In genomic region chr11:117482881-117483280, GRCh38 we compare ENCODE assay signal across 16 cellular contexts.
A peak's percentile ranks its signal among the peaks of the same experiment; 100 is the strongest.
DNase-seq lines count a peak whose midpoint lies in the region; ATAC-seq and TF ChIP-seq lines count a peak whose summit lies in the region.
"Had no signal": no experiment of that assay in that cellular context is flagged by ENCODE, and none has a peak within 500 bp of the region (broad histone marks: within the 10 kb centered on the region; RNA-seq: fewer than 3 reads in every experiment).

No MANE protein-coding gene starts in this region.

- no peaks in the 10 kb centered on the region for H3K79me1 ChIP-seq in mesendoderm (ENCODE audit: low read length)

- no peaks in the 10 kb centered on the region for H3F3A ChIP-seq in neural cell (ENCODE audit: insufficient read depth, low read length, poor library complexity, severe bottlenecking)

- no peaks in the 10 kb centered on the region; the same call in 1 of the 2 replicates for H3K27me3 Mint-ChIP-seq in WTC11 (ENCODE audit: low read depth)

- no peaks in the 10 kb centered on the region for H3K79me2 ChIP-seq in neural cell (replicated peaks; ENCODE audit: insufficient read depth, low read length)
- no peaks in the 10 kb centered on the region for H3K79me2 ChIP-seq in mesendoderm (ENCODE audit: control insufficient read depth, insufficient read depth, low read length)

- H3K4me2 ChIP-seq in neural cell (ENCODE audit: low read length) (no peak overlapping the region), mesendoderm (ENCODE audit: low read length) (no peak overlapping the region)

- H3K18ac ChIP-seq in mesendoderm (ENCODE audit: low read length), result no peak overlapping the region

- H3K36me3 Mint-ChIP-seq in WTC11, result no peaks in the 10 kb centered on the region

- no peaks in the 10 kb centered on the region for H3K36me3 ChIP-seq in neural cell (ENCODE audit: insufficient read depth, low read length)
- H3K36me3 ChIP-seq in spleen, result no peaks in the 10 kb centered on the region
- H3K36me3 ChIP-seq in esophagus squamous epithelium, result no peaks in the 10 kb centered on the region
- no peaks in the 10 kb centered on the region for H3K36me3 ChIP-seq in mesendoderm (ENCODE audit: control insufficient read depth, insufficient read depth, low read length)

- no peaks in the 10 kb centered on the region for H4K20me1 ChIP-seq in neural cell (ENCODE audit: insufficient read depth)

- H3K27ac ChIP-seq in neural cell (ENCODE audit: low read length), result no peak overlapping the region
- no peak overlapping the region for H3K27ac ChIP-seq in spleen
- no peak overlapping the region for H3K27ac ChIP-seq in esophagus squamous epithelium
- H3K27ac ChIP-seq in mesendoderm (ENCODE audit: low read depth, low read length), result no peak overlapping the region
- H3K27ac ChIP-seq: 22Rv1, GM23248, HL-60 had no signal

- H3K4me3 Mint-ChIP-seq in WTC11, result no peak overlapping the region
- H3K4me3 Mint-ChIP-seq: CD8-positive, alpha-beta memory T cell had no signal

- H3K9ac ChIP-seq in neural cell (ENCODE audit: low read length), result peak overlapping the region; percentile 27
- no peak overlapping the region for H3K9ac ChIP-seq in mesendoderm (ENCODE audit: low read length)
- H3K9ac ChIP-seq: GM23248 had no signal

- H3K4ac ChIP-seq in mesendoderm (ENCODE audit: low read depth, low read length), result no peak overlapping the region

- H4K8ac ChIP-seq in mesendoderm (ENCODE audit: low read depth, low read length), result no peak overlapping the region

- no peak overlapping the region for H4K5ac ChIP-seq in mesendoderm (ENCODE audit: low read length)

- no peak overlapping the region for H3K23ac ChIP-seq in mesendoderm (ENCODE audit: low read length)

- TF ChIP-seq CTCF in WTC11 (IDR thresholded peaks at IDR 0.05) (no peak), neural cell (IDR thresholded peaks at IDR 0.05; ENCODE audit: poor library complexity, severe bottlenecking) (no peak), spleen (IDR thresholded peaks at IDR 0.05 in 8 of 11, conservative IDR thresholded peaks at IDR 0.05 in 3 of 11) (no peak), esophagus squamous epithelium (IDR thresholded peaks at IDR 0.05) (no peak)

- H2AFZ ChIP-seq in neural cell (ENCODE audit: low read depth, low read length), result no peak overlapping the region
- H2AFZ ChIP-seq: GM23248 had no signal

- peak in 2 of 3 experiments; percentile 17 to 51 for DNase-seq in NCI-H1417 (lab: John Stamatoyannopoulos, UW)
- no peak for DNase-seq in NCI-H1417 treated with DMSO at 0.1 percent for 48 hours (lab: John Stamatoyannopoulos, UW)
- DNase-seq in WTC11 (ENCODE audit: low spot score), result no peak
- DNase-seq in spleen, result peak; percentile 47
- no peak for DNase-seq in NCI-H748 treated with DMSO at 0.1 percent for 48 hours (lab: John Stamatoyannopoulos, UW)
- DNase-seq in esophagus squamous epithelium (lab: John Stamatoyannopoulos, UW), result no peak
- no peak for DNase-seq in mesendoderm
- DNase-seq: Caco-2; CD8-positive, alpha-beta memory T cell; DND-41; GDM1; GM23248; HCEC 1CT had no signal

- no peak overlapping the region for H2AK5ac ChIP-seq in mesendoderm (ENCODE audit: low read length)

- no peak overlapping the region for H2BK5ac ChIP-seq in mesendoderm (ENCODE audit: low read length)

- no peak for TF ChIP-seq POLR2A in spleen (IDR thresholded peaks at IDR 0.05)
- TF ChIP-seq POLR2A in esophagus squamous epithelium (IDR thresholded peaks at IDR 0.05), result no peak

- POLR2A ChIA-PET in WTC11 (lab: Charles Lee), result no interaction called here

- CTCF ChIA-PET in WTC11 (lab: Charles Lee), result interaction anchor here (2.6 kb wide), 1 partner anchor 14 kb away, joined by 10 read pairs; no protein-coding TSS in a partner anchor

- H3K56ac ChIP-seq in mesendoderm (ENCODE audit: low read length), result no peak overlapping the region

- no peak overlapping the region for H2BK120ac ChIP-seq in mesendoderm (ENCODE audit: low read depth, low read length)

- peak overlapping the region; percentile 37; the same call in 1 of the 2 replicates for H3K27ac Mint-ChIP-seq in WTC11

- H3K4me3 ChIP-seq in neural cell (ENCODE audit: low read length), result no peak overlapping the region
- no peak overlapping the region for H3K4me3 ChIP-seq in spleen
- H3K4me3 ChIP-seq in esophagus squamous epithelium, result no peak overlapping the region
- no peak overlapping the region for H3K4me3 ChIP-seq in mesendoderm (ENCODE audit: low read length)
- H3K4me3 ChIP-seq: GM23248 had no signal

- H2BK15ac ChIP-seq in mesendoderm (replicated peaks; ENCODE audit: low read depth), result no peak overlapping the region

- no peaks in the 10 kb centered on the region for H3K4me1 ChIP-seq in spleen
- no peaks in the 10 kb centered on the region for H3K4me1 ChIP-seq in esophagus squamous epithelium
- no peaks in the 10 kb centered on the region for H3K4me1 ChIP-seq in mesendoderm (ENCODE audit: control insufficient read depth, low read depth, low read length)
- H3K4me1 ChIP-seq: Caco-2 had no signal

- peaks cover 8% of the 10 kb centered on the region for H3K9me3 Mint-ChIP-seq in WTC11
- H3K9me3 Mint-ChIP-seq: CD8-positive, alpha-beta memory T cell had no signal

- TF ChIP-seq EP300 in neural cell (conservative IDR thresholded peaks at IDR 0.05; ENCODE audit: poor library complexity, severe bottlenecking), result no peak

- H3K9me2 ChIP-seq in neural cell (ENCODE audit: insufficient read depth, low read length), result no peaks in the 10 kb centered on the region

- H3K27me3 ChIP-seq in neural cell (ENCODE audit: insufficient read depth, low read depth, low read length) (no peaks in the 10 kb centered on the region), spleen (replicated peaks in 1 of 7) (peaks cover 0 to 4% (median 0%) of the 10 kb centered on the region in 7 donors), esophagus squamous epithelium (peaks cover 0 to 34% (median 0%) of the 10 kb centered on the region in 4 donors), mesendoderm (ENCODE audit: insufficient read depth, low read length, poor library complexity) (no peaks in the 10 kb centered on the region)

- no peak for ATAC-seq in WTC11

- H3K9me3 ChIP-seq in neural cell (ENCODE audit: low read length) (no peaks in the 10 kb centered on the region), spleen (no peaks in the 10 kb centered on the region), esophagus squamous epithelium (no peaks in the 10 kb centered on the region)
- H3K9me3 ChIP-seq: Caco-2 had no signal

- intact Hi-C loops in spleen (cut with DNase I; ENCODE audit: low total_unique reads), result no loop called here
- intact Hi-C loops in esophagus squamous epithelium (cut with DNase I), result no loop called here

- H3K4me1 Mint-ChIP-seq in WTC11, result peaks cover 22% of the 10 kb centered on the region
- H3K4me1 Mint-ChIP-seq: CD8-positive, alpha-beta memory T cell had no signal

- TF ChIP-seq RAD21 in neural cell (conservative IDR thresholded peaks at IDR 0.05), result no peak

- 83 to 95% (median 86%) methylated on average over 8 of the region's 8 CpGs for WGBS in spleen, 5 donors
- WGBS in esophagus squamous epithelium, 2 donors, result 75 to 79% methylated on average over 2 to 8 of the region's 8 CpGs
- no CpG with 5 or more reads among the region's 8 CpGs for WGBS in mesendoderm (ENCODE audit: extremely low coverage, insufficient coverage, low lambda C conversion rate)

TF ChIP-seq in WTC11, 78 proteins besides CTCF, POLR2A, EP300 and RAD21:
- TF ChIP-seq, protein P1, sequence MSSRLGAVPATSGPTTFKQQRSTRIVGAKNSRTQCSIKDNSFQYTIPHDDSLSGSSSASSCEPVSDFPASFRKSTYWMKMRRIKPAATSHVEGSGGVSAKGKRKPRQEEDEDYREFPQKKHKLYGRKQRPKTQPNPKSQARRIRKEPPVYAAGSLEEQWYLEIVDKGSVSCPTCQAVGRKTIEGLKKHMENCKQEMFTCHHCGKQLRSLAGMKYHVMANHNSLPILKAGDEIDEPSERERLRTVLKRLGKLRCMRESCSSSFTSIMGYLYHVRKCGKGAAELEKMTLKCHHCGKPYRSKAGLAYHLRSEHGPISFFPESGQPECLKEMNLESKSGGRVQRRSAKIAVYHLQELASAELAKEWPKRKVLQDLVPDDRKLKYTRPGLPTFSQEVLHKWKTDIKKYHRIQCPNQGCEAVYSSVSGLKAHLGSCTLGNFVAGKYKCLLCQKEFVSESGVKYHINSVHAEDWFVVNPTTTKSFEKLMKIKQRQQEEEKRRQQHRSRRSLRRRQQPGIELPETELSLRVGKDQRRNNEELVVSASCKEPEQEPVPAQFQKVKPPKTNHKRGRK (CRISPR knock-in tag; IDR thresholded peaks at IDR 0.05; ENCODE audit: borderline replicate concordance), result no peak
- TF ChIP-seq CREB1 (CRISPR knock-in tag; IDR thresholded peaks at IDR 0.05), result no peak

TF ChIP-seq in neural cell, 6 proteins besides CTCF, POLR2A, EP300 and RAD21:
- TF ChIP-seq EZH2 (IDR thresholded peaks at IDR 0.05; ENCODE audit: borderline replicate concordance, insufficient read depth, low read length, poor library complexity, severe bottlenecking) (no peak), TAF1 (IDR thresholded peaks at IDR 0.05; ENCODE audit: low read depth) (no peak), SMC3 (conservative IDR thresholded peaks at IDR 0.05; ENCODE audit: poor library complexity) (no peak), MXI1 (conservative IDR thresholded peaks at IDR 0.05; ENCODE audit: poor library complexity, severe bottlenecking) (no peak), POLR2AphosphoS5 (IDR thresholded peaks at IDR 0.05) (no peak)
- TF ChIP-seq, protein P2, sequence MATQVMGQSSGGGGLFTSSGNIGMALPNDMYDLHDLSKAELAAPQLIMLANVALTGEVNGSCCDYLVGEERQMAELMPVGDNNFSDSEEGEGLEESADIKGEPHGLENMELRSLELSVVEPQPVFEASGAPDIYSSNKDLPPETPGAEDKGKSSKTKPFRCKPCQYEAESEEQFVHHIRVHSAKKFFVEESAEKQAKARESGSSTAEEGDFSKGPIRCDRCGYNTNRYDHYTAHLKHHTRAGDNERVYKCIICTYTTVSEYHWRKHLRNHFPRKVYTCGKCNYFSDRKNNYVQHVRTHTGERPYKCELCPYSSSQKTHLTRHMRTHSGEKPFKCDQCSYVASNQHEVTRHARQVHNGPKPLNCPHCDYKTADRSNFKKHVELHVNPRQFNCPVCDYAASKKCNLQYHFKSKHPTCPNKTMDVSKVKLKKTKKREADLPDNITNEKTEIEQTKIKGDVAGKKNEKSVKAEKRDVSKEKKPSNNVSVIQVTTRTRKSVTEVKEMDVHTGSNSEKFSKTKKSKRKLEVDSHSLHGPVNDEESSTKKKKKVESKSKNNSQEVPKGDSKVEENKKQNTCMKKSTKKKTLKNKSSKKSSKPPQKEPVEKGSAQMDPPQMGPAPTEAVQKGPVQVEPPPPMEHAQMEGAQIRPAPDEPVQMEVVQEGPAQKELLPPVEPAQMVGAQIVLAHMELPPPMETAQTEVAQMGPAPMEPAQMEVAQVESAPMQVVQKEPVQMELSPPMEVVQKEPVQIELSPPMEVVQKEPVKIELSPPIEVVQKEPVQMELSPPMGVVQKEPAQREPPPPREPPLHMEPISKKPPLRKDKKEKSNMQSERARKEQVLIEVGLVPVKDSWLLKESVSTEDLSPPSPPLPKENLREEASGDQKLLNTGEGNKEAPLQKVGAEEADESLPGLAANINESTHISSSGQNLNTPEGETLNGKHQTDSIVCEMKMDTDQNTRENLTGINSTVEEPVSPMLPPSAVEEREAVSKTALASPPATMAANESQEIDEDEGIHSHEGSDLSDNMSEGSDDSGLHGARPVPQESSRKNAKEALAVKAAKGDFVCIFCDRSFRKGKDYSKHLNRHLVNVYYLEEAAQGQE (IDR thresholded peaks at IDR 0.05; ENCODE audit: borderline replicate concordance), result no peak

Comparison
In these comparisons a context has a peak if more than half of its experiments do, and no peak if none do; other contexts are left out.
1. DNase-seq: peak in NCI-H1417 (2 of 3) and spleen (single experiment); none in NCI-H1417 treated with DMSO at 0.1 percent for 48 hours (single experiment), WTC11 (single experiment), NCI-H748 treated with DMSO at 0.1 percent for 48 hours (single experiment), esophagus squamous epithelium (single experiment) and mesendoderm (single experiment).